ENCODE assay signal across 8 cellular contexts in genomic region chrX:64204701-64205440, GRCh38. TPM values are rescaled to one million over a fixed set of nuclear protein-coding genes. Genes with fewer than 3 reads are reported as not detected.
DNase-seq lines count a peak whose midpoint lies in the region; ATAC-seq and TF ChIP-seq lines count a peak whose summit lies in the region.

No MANE protein-coding gene starts in this region.

- peak; percentile 13 for ATAC-seq in GM21529 (IDR thresholded peaks at IDR 0.05; ENCODE audit: unreplicated experiment)
- peak; percentile 10 for ATAC-seq in activated CD8-positive, alpha-beta T cell treated with anti-CD3 and anti-CD28 coated beads, Interleukin-2, amount 10 ng/mL, durations not matched to agents 7 days and 5 days
- ATAC-seq in naive B cell (ENCODE audit: low read depth in 2 of 2), result peak in 1 of 2 donors; percentile 4

- H3K4me3 ChIP-seq in LNCaP clone FGC (ENCODE audit: low read depth, low read length) (peak overlapping the region; percentile 70), transverse colon (peak overlapping the region; percentile 26 to 78 (median 60))

- TF ChIP-seq CTCF in LNCaP clone FGC (IDR thresholded peaks at IDR 0.05; ENCODE audit: control insufficient read depth, extremely low read depth, insufficient read depth) (no peak), transverse colon (IDR thresholded peaks at IDR 0.05) (no peak)

- WGBS in transverse colon (ENCODE audit: low coverage in 1 of 2), 2 donors, result 44% methylated on average over 39 of the region's 46 CpGs; no CpG with 5 or more reads in 1 of the 2 donors

- no peaks in the 10 kb centered on the region for H3K27me3 ChIP-seq in transverse colon

- H3K27ac Mint-ChIP-seq in activated CD8-positive, alpha-beta T cell treated with anti-CD3 and anti-CD28 coated beads, Interleukin-2, amount 10 ng/mL, durations not matched to agents 7 days and 5 days, result no peak overlapping the region
- H3K27ac Mint-ChIP-seq in naive B cell, result peak overlapping the region in 2 of 6 donors; percentile 19 to 38

- peak overlapping the region; percentile 87 to 96 (median 95) for H3K27ac ChIP-seq in transverse colon

- DNase-seq in Daoy (ENCODE audit: low read depth) (peak; percentile 21), LNCaP clone FGC (ENCODE audit: low read depth) (no peak), fibroblast of gingiva (ENCODE audit: low read depth) (peak; percentile 7), naive B cell (peak; percentile 14), transverse colon (no peak), 8988T (no peak)
- DNase-seq in activated CD8-positive, alpha-beta T cell treated with anti-CD3 and anti-CD28 coated beads, Interleukin-2, amount 10 ng/mL, durations not matched to agents 7 days and 5 days, result peak; percentile 32

- peak overlapping the region; percentile 85 for H3K4me3 Mint-ChIP-seq in activated CD8-positive, alpha-beta T cell treated with anti-CD3 and anti-CD28 coated beads, Interleukin-2, amount 10 ng/mL, durations not matched to agents 7 days and 5 days
- peak overlapping the region; percentile 85 to 95 (median 92) for H3K4me3 Mint-ChIP-seq in naive B cell

- H3K4me1 Mint-ChIP-seq in activated CD8-positive, alpha-beta T cell treated with anti-CD3 and anti-CD28 coated beads, Interleukin-2, amount 10 ng/mL, durations not matched to agents 7 days and 5 days (ENCODE audit: low read depth), result peaks cover 2% of the 10 kb centered on the region
- peaks cover 11 to 17% (median 15%) of the 10 kb centered on the region in 3 donors for H3K4me1 Mint-ChIP-seq in naive B cell

- no peaks in the 10 kb centered on the region for H3K27me3 Mint-ChIP-seq in activated CD8-positive, alpha-beta T cell treated with anti-CD3 and anti-CD28 coated beads, Interleukin-2, amount 10 ng/mL, durations not matched to agents 7 days and 5 days (ENCODE audit: low read depth)
- H3K27me3 Mint-ChIP-seq in naive B cell, result no peaks in the 10 kb centered on the region

- POLR2A ChIA-PET in activated CD8-positive, alpha-beta T cell treated with anti-CD3 and anti-CD28 coated beads, Interleukin-2, amount 10 ng/mL, durations not matched to agents 7 days and 5 days (lab: Charles Lee), result interaction anchor here (1.4 kb wide), 1 partner anchor 830 kb away, joined by 3 read pairs; the partner anchor contains the start of gene ZC3H12B

- no peaks in the 10 kb centered on the region for H3K36me3 Mint-ChIP-seq in activated CD8-positive, alpha-beta T cell treated with anti-CD3 and anti-CD28 coated beads, Interleukin-2, amount 10 ng/mL, durations not matched to agents 7 days and 5 days (ENCODE audit: low read depth)
- H3K36me3 Mint-ChIP-seq in naive B cell, result no peaks in the 10 kb centered on the region

- no peaks in the 10 kb centered on the region for H3K9me3 Mint-ChIP-seq in activated CD8-positive, alpha-beta T cell treated with anti-CD3 and anti-CD28 coated beads, Interleukin-2, amount 10 ng/mL, durations not matched to agents 7 days and 5 days (ENCODE audit: insufficient read depth)
- peaks cover 0 to 2% (median 0%) of the 10 kb centered on the region in 7 donors for H3K9me3 Mint-ChIP-seq in naive B cell

- no peaks in the 10 kb centered on the region for H3K9me3 ChIP-seq in transverse colon

- TF ChIP-seq EP300 in transverse colon (IDR thresholded peaks at IDR 0.05; ENCODE audit: low read depth), result no peak

- intact Hi-C loops in transverse colon (cut with DNase I; ENCODE audit: low total_unique reads), result no loop called here

- peaks cover 4 to 26% (median 16%) of the 10 kb centered on the region in 4 donors for H3K4me1 ChIP-seq in transverse colon

- no peaks in the 10 kb centered on the region for H3K36me3 ChIP-seq in transverse colon

- CTCF ChIA-PET in activated CD8-positive, alpha-beta T cell treated with anti-CD3 and anti-CD28 coated beads, Interleukin-2, amount 10 ng/mL, durations not matched to agents 7 days and 5 days (lab: Charles Lee), result no interaction called here

- TF ChIP-seq POLR2A in transverse colon (IDR thresholded peaks at IDR 0.05), result no peak

- in situ Hi-C loops in transverse colon (cut with MboI; ENCODE audit: low pct_ligation_motif_present in 1 of 4, low pct_unique_long_range_greater_than_20kb in 1 of 4, low sequenced_read_pairs in 3 of 4), result no loop called here

RNA-seq across cellular contexts. Expression of gene AMER1, which starts 0.6 kb away (rescaled TPM):
- 0.24 and 0.51 TPM in 2 replicates for total RNA-seq in Daoy (2014; rRNA removed; shearing (Covaris generic))
- total RNA-seq in activated CD8-positive, alpha-beta T cell treated with anti-CD3 and anti-CD28 coated beads, Interleukin-2, amount 10 ng/mL, durations not matched to agents 7 days and 5 days, result 1 to 10 TPM; 3.7 to 3.8 TPM
- under 1 TPM in 4 of 6 donors, not detected in 2; 0.04 to 0.12 (median 0.08) TPM for polyA plus RNA-seq in naive B cell (ENCODE audit: low read depth in 6 of 6)
- total RNA-seq in transverse colon, result 1 to 10 TPM; 1.6 to 8.2 (median 5.3) TPM

RNA-seq across cellular contexts. Expression of gene ASB12, which starts 25.5 kb away (rescaled TPM):
- not detected in 2 replicates for total RNA-seq in Daoy (2014; rRNA removed; shearing (Covaris generic))
- not detected for total RNA-seq in activated CD8-positive, alpha-beta T cell treated with anti-CD3 and anti-CD28 coated beads, Interleukin-2, amount 10 ng/mL, durations not matched to agents 7 days and 5 days
- under 1 TPM in 5 of 6 donors, not detected in 1; 0.21 to 0.74 (median 0.39) TPM for polyA plus RNA-seq in naive B cell (ENCODE audit: low read depth in 6 of 6)
- total RNA-seq in transverse colon, result under 1 TPM in 1 of 4 donors, not detected in 3; 0.41 TPM

Comparison
In these comparisons a context has a peak if more than half of its experiments do, and no peak if none do; other contexts are left out.
1. DNase-seq: peak in Daoy (single experiment), activated CD8-positive, alpha-beta T cell treated with anti-CD3 and anti-CD28 coated beads, Interleukin-2, amount 10 ng/mL, durations not matched to agents 7 days and 5 days (single experiment), fibroblast of gingiva (single experiment) and naive B cell (single experiment); none in LNCaP clone FGC (single experiment), transverse colon (single experiment) and 8988T (single experiment).